In the genomic region with DNA sequence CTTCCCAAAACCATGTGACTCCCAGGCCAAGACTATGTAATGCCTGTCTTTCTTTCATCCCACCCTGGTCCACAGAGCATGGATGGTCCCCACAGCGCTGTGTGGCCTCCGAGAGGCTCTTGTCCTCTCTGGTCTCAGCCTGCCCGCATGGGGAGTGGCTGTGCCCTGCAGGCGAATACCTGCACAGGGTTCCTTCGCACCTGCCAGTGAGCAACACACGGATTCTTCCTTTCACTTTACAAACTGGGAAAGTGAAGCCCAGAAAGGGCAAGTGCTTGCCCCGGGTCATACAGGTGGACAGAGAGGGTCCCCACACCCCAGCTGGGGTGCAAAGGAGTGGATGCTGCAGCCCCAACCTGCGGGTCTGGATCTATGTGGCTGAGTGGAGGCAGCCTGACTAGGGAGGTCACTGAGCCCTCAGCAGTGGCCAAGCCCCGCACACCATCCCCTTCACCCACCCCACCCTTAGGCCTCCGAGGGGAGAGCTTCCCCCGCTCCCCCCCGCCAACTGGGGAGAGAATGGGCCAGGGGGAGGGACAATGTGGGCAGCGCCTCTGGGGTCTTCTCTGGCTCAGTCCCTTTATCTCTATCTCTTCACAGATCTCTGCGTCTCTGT, we compare ENCODE assay signal across 8 cellular contexts. TPM values are rescaled to one million over a fixed set of nuclear protein-coding genes. Genes with fewer than 3 reads are reported as not detected.
DNase-seq lines count a peak whose midpoint lies in the region; ATAC-seq and TF ChIP-seq lines count a peak whose summit lies in the region.

No MANE protein-coding gene starts in this region.

- TF ChIP-seq CTCF in GM12864 (IDR thresholded peaks at IDR 0.05; ENCODE audit: low read depth, low read length, missing control alignments) (no peak), SU-DHL-6 (IDR thresholded peaks at IDR 0.05; ENCODE audit: insufficient read depth, low read length, poor library complexity, severe bottlenecking) (no peak), fibroblast of villous mesenchyme (IDR thresholded peaks at IDR 0.05; ENCODE audit: insufficient read depth, low read depth, low read length) (no peak), psoas muscle (IDR thresholded peaks at IDR 0.05) (no peak)

- peak overlapping the region; percentile 85 for H3K4me2 ChIP-seq in SU-DHL-6 (ENCODE audit: low read depth, low read length, poor library complexity, severe bottlenecking)

- H3K9me3 ChIP-seq in SU-DHL-6 (ENCODE audit: insufficient read depth, low read length) (no peaks in the 10 kb centered on the region), psoas muscle (no peaks in the 10 kb centered on the region)

- DNase-seq in GM12864 (ENCODE audit: low read depth) (no peak), fibroblast of villous mesenchyme (ENCODE audit: low read depth) (no peak), psoas muscle (no peak), NCI-H2196 treated with DMSO at 0.1 percent for 48 hours (lab: John Stamatoyannopoulos, UW; ENCODE audit: unreplicated experiment) (no peak), NCI-H2107 (lab: John Stamatoyannopoulos, UW) (no peak), DMS153 treated with DMSO at 0.1 percent for 48 hours (lab: John Stamatoyannopoulos, UW; ENCODE audit: unreplicated experiment) (no peak)

- peak overlapping the region; percentile 99 for H2AFZ ChIP-seq in SU-DHL-6 (ENCODE audit: low read depth, low read length, severe bottlenecking)

- H3K27me3 ChIP-seq in SU-DHL-6 (ENCODE audit: low read length) (no peaks in the 10 kb centered on the region), psoas muscle (ENCODE audit: insufficient read depth in 3 of 3, low read length in 2 of 3) (no peaks in the 10 kb centered on the region)

- no peak overlapping the region for H3K27ac ChIP-seq in SU-DHL-6 (ENCODE audit: low read depth, low read length)
- peak overlapping the region; percentile 66 for H3K27ac ChIP-seq in psoas muscle

- 32 to 44% (median 39%) methylated on average over 12 to 14 of the region's 14 CpGs for WGBS in psoas muscle, 3 donors

- peaks cover 16% of the 10 kb centered on the region for H3K4me1 ChIP-seq in psoas muscle

- no peaks in the 10 kb centered on the region for H3K79me2 ChIP-seq in SU-DHL-6 (ENCODE audit: insufficient read depth, low read length)

- H3F3A ChIP-seq in SU-DHL-6 (ENCODE audit: insufficient read depth) = 0 out of 2 replicates have a peak, but pooled peaks cover 4% of the 10 kb centered on the region

- intact Hi-C loops in psoas muscle (cut with DNase I) = loop anchor here (5.0 kb wide), 1 partner anchor 87 kb away; no protein-coding TSS in a partner anchor

- ATAC-seq in psoas muscle (peak in 2 of 4 donors; percentile 14 to 22), GM21528 (IDR thresholded peaks at IDR 0.05; ENCODE audit: low FRiP score, unreplicated experiment) (no peak)

- H4K20me1 ChIP-seq in SU-DHL-6 (ENCODE audit: low read depth, low read length) = no peaks in the 10 kb centered on the region

- H3K9me2 ChIP-seq in SU-DHL-6 (replicated peaks; ENCODE audit: insufficient read depth, low read length) = no peaks in the 10 kb centered on the region

- H3K4me3 ChIP-seq in GM12864 (ENCODE audit: low read depth, low read length) (peak overlapping the region; percentile 55), SU-DHL-6 (ENCODE audit: insufficient read depth, low read length, poor library complexity, severe bottlenecking) (peak overlapping the region; percentile 59), fibroblast of villous mesenchyme (ENCODE audit: low read depth, low read length) (peak overlapping the region; percentile 69), psoas muscle (peak overlapping the region; percentile 88)

- H3K9ac ChIP-seq in SU-DHL-6 (ENCODE audit: low read length) = peak overlapping the region; percentile 59

- H3K36me3 ChIP-seq in SU-DHL-6 (ENCODE audit: low read length) (no peaks in the 10 kb centered on the region), psoas muscle (ENCODE audit: insufficient read depth in 1 of 2, low read depth in 1 of 2) (no peaks in the 10 kb centered on the region)

RNA-seq across cellular contexts. Expression of gene MARK4, which starts 0.7 kb away (rescaled TPM):
- total RNA-seq in fibroblast of villous mesenchyme = 14.2 and 16.8 TPM in 2 replicates
- 10 to 100 TPM; 29.7 to 37.7 (median 34.4) TPM for total RNA-seq in psoas muscle
- 10 to 100 TPM; 11.0 to 12.5 (median 12.4) TPM for polyA plus RNA-seq in psoas muscle

RNA-seq across cellular contexts. Expression of gene EXOC3L2, which starts 5.1 kb away (rescaled TPM):
- total RNA-seq in fibroblast of villous mesenchyme (not detected in 2 replicates), psoas muscle (1 to 10 TPM in 1 of 4 donors, under 1 TPM in 3; 0.62 to 1.3 (median 0.70) TPM)
- under 1 TPM; 0.17 to 0.53 (median 0.28) TPM for polyA plus RNA-seq in psoas muscle
